26 cellular contexts compared by ENCODE assay signal in the genomic region with DNA sequence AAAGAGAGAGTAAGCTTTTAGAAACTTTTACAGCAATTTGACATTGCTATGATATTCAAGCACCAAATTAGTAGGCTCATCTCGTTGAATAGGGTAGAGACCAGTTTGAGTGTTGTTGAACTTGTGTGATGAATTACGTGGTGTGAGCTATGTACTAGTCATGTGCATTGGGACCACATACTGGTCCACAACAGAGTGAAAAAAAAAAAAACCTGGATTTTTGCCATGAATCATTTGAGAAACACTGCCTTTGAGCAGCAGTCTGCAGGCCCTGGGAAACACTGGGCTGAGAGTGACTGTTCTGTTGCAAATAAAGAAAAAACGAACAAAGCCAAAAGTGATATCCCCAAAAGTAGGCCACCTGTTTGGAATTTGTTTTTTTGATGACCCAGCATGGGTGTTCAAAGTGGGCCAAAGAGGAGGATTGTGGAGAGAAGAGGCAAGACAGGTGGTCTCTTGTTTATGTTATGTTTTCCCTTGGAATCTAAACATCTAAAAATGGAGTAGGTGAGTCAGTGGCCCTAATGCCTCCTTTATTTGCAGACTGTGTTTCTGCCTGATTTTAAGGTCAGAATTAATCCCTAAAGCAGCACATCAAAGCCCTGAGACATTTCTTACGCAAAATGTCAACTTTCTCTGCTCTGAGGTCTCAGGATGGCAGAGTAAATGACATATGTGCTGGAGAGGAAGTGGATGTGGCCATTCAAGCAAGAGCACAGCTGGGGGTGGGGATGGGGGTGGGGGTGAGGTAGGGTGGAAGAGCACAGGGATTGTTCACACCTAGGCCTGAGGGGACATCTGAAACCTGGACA. TPM values are rescaled to one million over a fixed set of nuclear protein-coding genes. Genes with fewer than 3 reads are reported as not detected.
DNase-seq lines count a peak whose midpoint lies in the region; ATAC-seq, FAIRE-seq and TF ChIP-seq lines count a peak whose summit lies in the region.
"Had no signal": no experiment of that assay in that cellular context is flagged by ENCODE, and none has a peak within 500 bp of the region (broad histone marks: within the 10 kb centered on the region; RNA-seq: fewer than 3 reads in every experiment).

No MANE protein-coding gene starts in this region.

- H3K27me3 ChIP-seq in PC-3 (ENCODE audit: low read length): no peaks in the 10 kb centered on the region
- H3K27me3 ChIP-seq: ascending aorta, vagina had no signal

- CTCF ChIA-PET in A549 (lab: Yijun Ruan, JAX) (no interaction called here), PC-3 (lab: Charles Lee) (no interaction called here)

- WGBS in A549 (ENCODE audit: missing lambda C conversion rate): 68% methylated on average over 4 of the region's 4 CpGs

- H3K4me2 ChIP-seq in A549: no peak overlapping the region
- no peak overlapping the region for H3K4me2 ChIP-seq in PC-3 (ENCODE audit: low read length)

- DNase-seq in A549 (ENCODE audit: low read depth in 1 of 2, low spot score in 1 of 2) (no peak), ELR (ENCODE audit: low read depth) (peak; percentile 54), PC-3 (peak; percentile 17), fibroblast of mammary gland (ENCODE audit: low read depth) (peak; percentile 64), hippocampal formation (lab: John Stamatoyannopoulos, UW) (no peak), medulla oblongata (ENCODE audit: extremely low spot score) (no peak)
- no peak for DNase-seq in stimulated activated CD4-positive, alpha-beta T cell treated with anti-CD3 and anti-CD28 coated beads, Interleukin-4, amount 100 ng/mL, for 1 hour
- DNase-seq: activated CD4-positive, CD25-positive, alpha-beta regulatory T cell; activated CD8-positive, alpha-beta memory T cell treated with anti-CD3 and anti-CD28 coated beads, Interleukin-2, amount 50 U/mL, for 48 hours; activated gamma-delta T cell; Caco-2; Karpas-422; NCI-H1436 treated with DMSO at 0.1 percent for 48 hours; NCI-H446 treated with DMSO at 0.1 percent for 48 hours; SHP77; stimulated activated CD4-positive, alpha-beta T cell treated with anti-CD3 and anti-CD28 coated beads, Interleukin-1b, Interleukin-23, amount 100 ng/mL, for 48 hours; substantia nigra; T-helper 17 cell had no signal

- H2AFZ ChIP-seq in PC-3 (ENCODE audit: low read length): no peak overlapping the region

- no peak for TF ChIP-seq RAD21 in A549 (conservative IDR thresholded peaks at IDR 0.05 in 1 of 2, IDR thresholded peaks at IDR 0.05 in 1 of 2)

- no peak overlapping the region for H3K9ac ChIP-seq in PC-3 (ENCODE audit: low read length)

- H4K20me1 ChIP-seq in PC-3 (ENCODE audit: low read length): no peaks in the 10 kb centered on the region

- ATAC-seq in A549 (no peak), PC-3 (no peak), HG02642 (IDR thresholded peaks at IDR 0.05; ENCODE audit: poor library complexity, unreplicated experiment) (no peak)
- ATAC-seq: left lobe of liver, sciatic nerve, T-helper 17 cell had no signal

- POLR2A ChIA-PET in A549 (lab: Yijun Ruan, JAX): no interaction called here
- POLR2A ChIA-PET in PC-3 (lab: Charles Lee; ENCODE audit: unreplicated experiment): no interaction called here

- BruUV-seq in PC-3 (replicated peaks; lab: Mats Ljungman, UMichigan): no TSS peak

- TF ChIP-seq POLR2A in A549 (IDR thresholded peaks at IDR 0.05; ENCODE audit: low read length): no peak

- H3K36me3 ChIP-seq in PC-3 (ENCODE audit: low read depth, low read length): no peaks in the 10 kb centered on the region
- H3K36me3 ChIP-seq: ascending aorta, vagina had no signal

- no peaks in the 10 kb centered on the region for H3F3A ChIP-seq in PC-3 (ENCODE audit: low read length, unreplicated experiment)

- H3K79me2 ChIP-seq in PC-3 (ENCODE audit: low read length): no peaks in the 10 kb centered on the region

- no peak overlapping the region for H3K27ac ChIP-seq in A549
- H3K27ac ChIP-seq in PC-3 (ENCODE audit: low read length): no peak overlapping the region
- H3K27ac ChIP-seq: ascending aorta, vagina had no signal

- no peaks in the 10 kb centered on the region for H3K4me1 ChIP-seq in A549
- H3K4me1 ChIP-seq in PC-3 (ENCODE audit: insufficient read depth, low read length): no peaks in the 10 kb centered on the region
- H3K4me1 ChIP-seq: ascending aorta, Caco-2, vagina had no signal

- H3K4me3 ChIP-seq in A549 (no peak overlapping the region), PC-3 (ENCODE audit: low read length) (no peak overlapping the region), fibroblast of mammary gland (ENCODE audit: control insufficient read depth, low read depth, low read length) (no peak overlapping the region)
- H3K4me3 ChIP-seq: ascending aorta, vagina had no signal

- no peaks in the 10 kb centered on the region for H3K9me2 ChIP-seq in PC-3 (replicated peaks; ENCODE audit: low read length)

- H3K9me3 ChIP-seq in A549 (no peaks in the 10 kb centered on the region), PC-3 (ENCODE audit: low read length) (no peaks in the 10 kb centered on the region)
- H3K9me3 ChIP-seq: ascending aorta, Caco-2, vagina had no signal

- TF ChIP-seq CTCF in A549 (IDR thresholded peaks at IDR 0.05): no peak
- no peak for TF ChIP-seq CTCF in PC-3 (conservative IDR thresholded peaks at IDR 0.05; ENCODE audit: low read depth, low read length)
- no peak for TF ChIP-seq CTCF in fibroblast of mammary gland (conservative IDR thresholded peaks at IDR 0.05; ENCODE audit: control insufficient read depth, insufficient read depth, low read depth, low read length)

- peak; percentile 7 for FAIRE-seq in A549 (lab: Jason Lieb, UNC)
- FAIRE-seq: colon, endometrium, frontal cortex had no signal

- no peak for TF ChIP-seq EP300 in A549 (IDR thresholded peaks at IDR 0.05)

- intact Hi-C loops in PC-3 (cut with micrococcal nuclease): no loop called here

TF ChIP-seq in A549, 52 proteins besides CTCF, POLR2A, EP300 and RAD21:
- TF ChIP-seq CBX2 (IDR thresholded peaks at IDR 0.05; ENCODE audit: borderline replicate concordance, low read depth): no peak
- no peak for TF ChIP-seq HOXB5 (CRISPR knock-in tag; IDR thresholded peaks at IDR 0.05)
- TF ChIP-seq NR3C1 (IDR thresholded peaks at IDR 0.05): no peak
- no peak for TF ChIP-seq EHMT2 (IDR thresholded peaks at IDR 0.05; ENCODE audit: low read depth)
- no peak for TF ChIP-seq CBX8 (IDR thresholded peaks at IDR 0.05)
- no peak for TF ChIP-seq RCOR1 (IDR thresholded peaks at IDR 0.05; ENCODE audit: low read depth, low read length)
- TF ChIP-seq GATA3 (IDR thresholded peaks at IDR 0.05; ENCODE audit: borderline replicate concordance): no peak
- TF ChIP-seq, protein P1, sequence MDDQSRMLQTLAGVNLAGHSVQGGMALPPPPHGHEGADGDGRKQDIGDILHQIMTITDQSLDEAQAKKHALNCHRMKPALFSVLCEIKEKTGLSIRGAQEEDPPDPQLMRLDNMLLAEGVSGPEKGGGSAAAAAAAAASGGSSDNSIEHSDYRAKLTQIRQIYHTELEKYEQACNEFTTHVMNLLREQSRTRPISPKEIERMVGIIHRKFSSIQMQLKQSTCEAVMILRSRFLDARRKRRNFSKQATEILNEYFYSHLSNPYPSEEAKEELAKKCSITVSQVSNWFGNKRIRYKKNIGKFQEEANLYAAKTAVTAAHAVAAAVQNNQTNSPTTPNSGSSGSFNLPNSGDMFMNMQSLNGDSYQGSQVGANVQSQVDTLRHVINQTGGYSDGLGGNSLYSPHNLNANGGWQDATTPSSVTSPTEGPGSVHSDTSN (IDR thresholded peaks at IDR 0.05): no peak
- TF ChIP-seq NPAS2 (CRISPR knock-in tag; IDR thresholded peaks at IDR 0.05; ENCODE audit: borderline replicate concordance): no peak
- TF ChIP-seq MAFK (IDR thresholded peaks at IDR 0.05; ENCODE audit: partially characterized antibody): no peak
- TF ChIP-seq EHF (CRISPR knock-in tag; IDR thresholded peaks at IDR 0.05): no peak
- no peak for TF ChIP-seq FOSL2 (IDR thresholded peaks at IDR 0.05)
- TF ChIP-seq FOSL2 (CRISPR knock-in tag; IDR thresholded peaks at IDR 0.05): no peak
- no peak for TF ChIP-seq HOXA7 (CRISPR knock-in tag; IDR thresholded peaks at IDR 0.05)
TF ChIP-seq in A549: peak in this region for 0.

RNA-seq across cellular contexts. Expression of a gene that starts 33.5 kb away (rescaled TPM):
- 0.08 and 0.13 TPM in 2 replicates for polyA plus RNA-seq in A549 (2011; rRNA removed)
- 0.03 and 0.04 TPM in 2 replicates for polyA plus RNA-seq in A549 (2012; cell fraction: cytosol; rRNA removed)
- polyA plus RNA-seq in A549 (2012; cell fraction: nucleus; rRNA removed): 0.07 and 0.16 TPM in 2 replicates
- polyA plus RNA-seq in A549 (2017; fragmentation: RNase III; extraction: RNeasy Plus Mini Kit Qiagen cat#74134 plus additional on column Dnase treatment): 0.05 to 0.08 TPM (median 0.08 TPM) in 3 replicates
- polyA minus RNA-seq in A549 (2011; rRNA and poly(A)+ RNA removed): not detected in 2 replicates
- total RNA-seq in PC-3 (2014; rRNA removed): 0.35 TPM in 1 of 2 replicates, not detected in the other
- total RNA-seq: ascending aorta, Caco-2, T-helper 17 cell had no signal

RNA-seq across cellular contexts. Expression of a gene that starts 38.1 kb away (rescaled TPM):
- polyA plus RNA-seq in A549 (2011; rRNA removed): 0.62 and 0.66 TPM in 2 replicates
- 0.27 and 0.29 TPM in 2 replicates for polyA plus RNA-seq in A549 (2012; cell fraction: cytosol; rRNA removed)
- polyA plus RNA-seq in A549 (2012; cell fraction: nucleus; rRNA removed): 1.1 and 1.8 TPM in 2 replicates
- 0.36 to 0.58 TPM (median 0.45 TPM) in 3 replicates for polyA plus RNA-seq in A549 (2017; fragmentation: RNase III; extraction: RNeasy Plus Mini Kit Qiagen cat#74134 plus additional on column Dnase treatment)
- polyA minus RNA-seq in A549 (2011; rRNA and poly(A)+ RNA removed): 1.1 and 1.4 TPM in 2 replicates
- 0.15 and 0.58 TPM in 2 replicates for total RNA-seq in PC-3 (2014; rRNA removed)
- total RNA-seq: left lobe of liver had no signal

Comparison
In these comparisons a context has a peak if more than half of its experiments do, and no peak if none do; other contexts are left out.
1. DNase-seq: peak in ELR (single experiment), PC-3 (single experiment) and fibroblast of mammary gland (single experiment); none in A549 (0 of 2), hippocampal formation (0 of 2), stimulated activated CD4-positive, alpha-beta T cell treated with anti-CD3 and anti-CD28 coated beads, Interleukin-4, amount 100 ng/mL, for 1 hour (single experiment) and medulla oblongata (single experiment).